Comparison of ENCODE assay signal across 13 cellular contexts in the genomic region with DNA sequence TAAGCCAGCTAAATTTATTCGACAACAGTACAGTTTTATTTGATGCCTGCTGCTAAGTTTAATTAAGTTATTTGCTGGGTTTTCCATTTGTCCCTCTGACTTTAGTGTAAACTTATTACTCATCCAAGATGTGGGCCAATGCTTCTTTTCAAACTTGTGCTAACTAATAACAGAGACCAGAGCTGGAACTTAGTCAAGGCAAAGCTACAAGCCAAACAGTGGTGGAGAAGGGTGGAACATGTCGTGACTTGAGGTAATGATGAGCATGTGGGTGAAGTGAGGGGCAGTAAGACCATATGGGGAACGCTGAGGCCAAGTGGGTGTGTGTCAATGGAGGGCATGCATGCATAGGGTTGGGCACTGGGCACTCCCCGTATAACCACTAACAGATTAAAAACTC.
"Had no signal": no experiment of that assay in that cellular context is flagged by ENCODE, and none has a peak within 500 bp of the region (broad histone marks: within the 10 kb centered on the region; RNA-seq: fewer than 3 reads in every experiment).

No MANE protein-coding gene starts in this region.

- DNase-seq: activated CD4-positive, alpha-beta T cell treated with anti-CD3 and anti-CD28 coated beads, Interleukin-2, amount 50 U/mL, for 1 hour; activated naive CD4-positive, alpha-beta T cell treated with anti-CD3 and anti-CD28 coated beads, Interleukin-2, amount 50 U/mL, for 16 hours; amniotic stem cell; dorsolateral prefrontal cortex; head of caudate nucleus; islet precursor cell; left lung; natural killer cell; right cardiac atrium; small intestine had no signal

- H3K4me1 Mint-ChIP-seq: brain, natural killer cell had no signal

- H3K4me1 ChIP-seq: left lung had no signal

- H3K36me3 ChIP-seq: left lung had no signal

- H3K27ac ChIP-seq: dorsolateral prefrontal cortex, left lung had no signal

- H3K27me3 ChIP-seq: dorsolateral prefrontal cortex, left lung had no signal

- H3K27ac Mint-ChIP-seq: activated T-helper 2 cell treated with anti-CD3 and anti-CD28 coated beads, Interferon-gamma antibody, Interleukin-2, Interleukin-4, amounts not matched to agents 10 μg/mL and 5 μg/mL and 100 μg/mL, durations not matched to agents 14 hours and 24 hours and 36 hours; memory B cell; natural killer cell had no signal

- ATAC-seq: left lung, natural killer cell, right cardiac atrium had no signal

- H3K9me3 Mint-ChIP-seq: activated T-helper 2 cell treated with anti-CD3 and anti-CD28 coated beads, Interferon-gamma antibody, Interleukin-2, Interleukin-4, amounts not matched to agents 10 μg/mL and 5 μg/mL and 100 μg/mL, durations not matched to agents 14 hours and 24 hours and 36 hours; natural killer cell had no signal

- H3K4me3 ChIP-seq: dorsolateral prefrontal cortex, left lung had no signal

- H3K36me3 Mint-ChIP-seq: natural killer cell had no signal

- H3K4me3 Mint-ChIP-seq: brain, memory B cell, natural killer cell had no signal

- H3K27me3 Mint-ChIP-seq: brain had no signal
